ENCODE assay signal across 14 cellular contexts in genomic region chr4:97500423-97500822, GRCh38.
DNase-seq lines count a peak whose midpoint lies in the region; ATAC-seq, FAIRE-seq and TF ChIP-seq lines count a peak whose summit lies in the region.
"Had no signal": no experiment of that assay in that cellular context is flagged by ENCODE, and none has a peak within 500 bp of the region (broad histone marks: within the 10 kb centered on the region; RNA-seq: fewer than 3 reads in every experiment).

No MANE protein-coding gene starts in this region.

- no peaks in the 10 kb centered on the region for H3K36me3 ChIP-seq in GM12878 (ENCODE audit: control insufficient read depth in 2 of 2, insufficient read depth in 2 of 2, low read length in 1 of 2)
- no peaks in the 10 kb centered on the region for H3K36me3 ChIP-seq in sigmoid colon
- H3K36me3 ChIP-seq: breast epithelium, esophagus muscularis mucosa, tibial nerve had no signal

- no TSS peak for BruUV-seq in GM12878 (replicated peaks; lab: Mats Ljungman, UMichigan)

- 19% methylated on average over 2 of the region's 2 CpGs for WGBS in GM12878 (ENCODE audit: insufficient coverage, insufficient replicate concordance, low lambda C conversion rate, missing lambda C conversion rate)
- WGBS in sigmoid colon, 2 donors, result 92 to 93% methylated on average over 2 of the region's 2 CpGs

- H3K27me3 ChIP-seq in GM12878 (replicated peaks in 1 of 2; ENCODE audit: control insufficient read depth in 2 of 2, insufficient read depth in 2 of 2, low read length in 1 of 2) (no peaks in the 10 kb centered on the region), sigmoid colon (no peaks in the 10 kb centered on the region)
- H3K27me3 ChIP-seq: breast epithelium, esophagus muscularis mucosa, tibial nerve had no signal

- TF ChIP-seq CTCF in GM12878 (IDR thresholded peaks at IDR 0.05 in 2 of 3, conservative IDR thresholded peaks at IDR 0.05 in 1 of 3; ENCODE audit: control insufficient read depth in 2 of 3, extremely low read depth in 1 of 3, insufficient read depth in 1 of 3, low read depth in 3 of 3, low read length in 3 of 3), result no peak
- no peak for TF ChIP-seq CTCF in sigmoid colon (IDR thresholded peaks at IDR 0.05)

- TF ChIP-seq RAD21 in GM12878 (IDR thresholded peaks at IDR 0.05; ENCODE audit: insufficient read depth, low read depth, low read length), result no peak

- RAD21 ChIA-PET in GM12878 (lab: Charles Lee; ENCODE audit: unreplicated experiment), result no interaction called here

- H3K4me3 ChIP-seq in GM12878 (no peak overlapping the region), sigmoid colon (no peak overlapping the region)
- H3K4me3 ChIP-seq: breast epithelium, esophagus muscularis mucosa, tibial nerve had no signal

- H3K4me1 ChIP-seq in GM12878 (ENCODE audit: control insufficient read depth, insufficient read depth, low read length), result no peaks in the 10 kb centered on the region
- no peaks in the 10 kb centered on the region for H3K4me1 ChIP-seq in sigmoid colon
- H3K4me1 ChIP-seq: breast epithelium, esophagus muscularis mucosa had no signal

- peak; percentile 57 for FAIRE-seq in GM19239 (lab: Jason Lieb, UNC)
- FAIRE-seq in GM12878 (lab: Jason Lieb, UNC), result no peak

- H3K27ac ChIP-seq in GM12878 (ENCODE audit: control insufficient read depth, insufficient read depth), result no peak overlapping the region
- H3K27ac ChIP-seq in sigmoid colon, result no peak overlapping the region
- H3K27ac ChIP-seq: breast epithelium, esophagus muscularis mucosa, RWPE1, tibial nerve had no signal

- TF ChIP-seq EP300 in GM12878 (IDR thresholded peaks at IDR 0.05; ENCODE audit: borderline replicate concordance in 1 of 2, control insufficient read depth in 1 of 2, low read depth in 2 of 2, low read length in 2 of 2) (no peak), sigmoid colon (IDR thresholded peaks at IDR 0.05) (no peak)

- intact Hi-C loops in GM12878 (cut with micrococcal nuclease; ENCODE audit: unreplicated experiment), result no loop called here
- intact Hi-C loops in sigmoid colon (cut with DNase I), result no loop called here
- intact Hi-C loops in posterior cingulate gyrus (cut with DNase I), result no loop called here

- peak; percentile 0 for DNase-seq in GM19239 (ENCODE audit: insufficient read length, low spot score)
- peak; percentile 23 for DNase-seq in GM12878 (ENCODE audit: low read depth, low spot score)
- DNase-seq in T1000 (lab: John Stamatoyannopoulos, UW), result no peak
- no peak for DNase-seq in sigmoid colon
- DNase-seq in posterior cingulate gyrus, result no peak
- DNase-seq in activated CD4-positive, alpha-beta T cell treated with anti-CD3 and anti-CD28 coated beads for 48 hours, result no peak
- DNase-seq: NCI-H2081 had no signal

- POLR2A ChIA-PET in GM12878 (lab: Charles Lee), result no interaction called here

- no peak overlapping the region for H3K9ac ChIP-seq in GM12878 (ENCODE audit: control insufficient read depth, insufficient read depth, low read length)

- CTCF ChIA-PET in GM12878 (lab: Yijun Ruan, JAX), result no interaction called here

- SMC1A ChIA-PET in GM12878 (lab: Charles Lee; ENCODE audit: uncharacterized antibody, unreplicated experiment), result interaction anchor here (0.6 to 1.1 kb wide), 2 partner anchors 10 to 89 kb away, joined by 3 read pairs; no protein-coding TSS in a partner anchor

- H2AFZ ChIP-seq in GM12878 (ENCODE audit: control insufficient read depth, low read depth, low read length), result no peak overlapping the region

- H3K79me2 ChIP-seq in GM12878 (ENCODE audit: control insufficient read depth, insufficient read depth, low read length), result no peaks in the 10 kb centered on the region

- in situ Hi-C loops in GM12878 (cut with MboI), result no loop called here

- no peaks in the 10 kb centered on the region for H3K9me3 ChIP-seq in GM12878 (replicated peaks; ENCODE audit: control insufficient read depth, insufficient read depth, low read length)
- no peaks in the 10 kb centered on the region for H3K9me3 ChIP-seq in sigmoid colon
- H3K9me3 ChIP-seq: breast epithelium, esophagus muscularis mucosa, tibial nerve had no signal

- TF ChIP-seq POLR2A in GM12878 (IDR thresholded peaks at IDR 0.05; ENCODE audit: low read depth, low read length) (no peak), sigmoid colon (IDR thresholded peaks at IDR 0.05) (no peak)

- ATAC-seq in GM21786 (IDR thresholded peaks at IDR 0.05; ENCODE audit: unreplicated experiment) (peak; percentile 99), HG03159 (IDR thresholded peaks at IDR 0.05; ENCODE audit: unreplicated experiment) (peak; percentile 100), GM12878 (peak; percentile 97)
- ATAC-seq: sciatic nerve had no signal

- no peaks in the 10 kb centered on the region for H4K20me1 ChIP-seq in GM12878 (ENCODE audit: control insufficient read depth, insufficient read depth)

- H3K4me2 ChIP-seq in GM12878 (ENCODE audit: control insufficient read depth, insufficient read depth), result no peak overlapping the region

TF ChIP-seq in GM12878, 131 proteins besides CTCF, POLR2A, EP300 and RAD21 (continues in another document):
- TF ChIP-seq TCF3 (IDR thresholded peaks at IDR 0.05; ENCODE audit: borderline replicate concordance, insufficient read depth, low read depth, low read length) (no peak), BMI1 (IDR thresholded peaks at IDR 0.05; ENCODE audit: borderline replicate concordance) (no peak), RELA (IDR thresholded peaks at IDR 0.05; ENCODE audit: borderline replicate concordance, partially characterized antibody) (no peak), ZZZ3 (IDR thresholded peaks at IDR 0.05; ENCODE audit: control insufficient read depth, insufficient read length, low read depth) (no peak), SMAD5 (IDR thresholded peaks at IDR 0.05; ENCODE audit: low read depth) (no peak), IKZF2 (IDR thresholded peaks at IDR 0.05) (peak in 1 of 2 experiments; percentile 29; a peak in 1 of 4 replicates), NR2F1 (conservative IDR thresholded peaks at IDR 0.05) (no peak), ATF3 (IDR thresholded peaks at IDR 0.05; ENCODE audit: borderline replicate concordance, extremely low read depth, low read depth, low read length) (no peak), TCF12 (IDR thresholded peaks at IDR 0.05; ENCODE audit: low read depth, low read length) (no peak), MEF2A (IDR thresholded peaks at IDR 0.05; ENCODE audit: insufficient read depth, low read depth, low read length) (no peak), NBN (IDR thresholded peaks at IDR 0.05) (no peak), SKIL (IDR thresholded peaks at IDR 0.05; ENCODE audit: low read depth, poor library complexity, severe bottlenecking) (no peak), SP1 (IDR thresholded peaks at IDR 0.05; ENCODE audit: low read depth, low read length) (no peak), BCLAF1 (IDR thresholded peaks at IDR 0.05) (no peak), PML (IDR thresholded peaks at IDR 0.05; ENCODE audit: low read length) (no peak), SMAD1 (IDR thresholded peaks at IDR 0.05; ENCODE audit: low read depth, partially characterized antibody) (no peak), PKNOX1 (IDR thresholded peaks at IDR 0.05) (peak; percentile 11; the same call in 1 of the 2 replicates), BRCA1 (IDR thresholded peaks at IDR 0.05; ENCODE audit: low read depth, low read length) (no peak)

Comparison
In these comparisons a context has a peak if more than half of its experiments do, and no peak if none do; other contexts are left out.
1. DNase-seq: peak in GM19239 (single experiment) and GM12878 (single experiment); none in T1000 (single experiment), sigmoid colon (single experiment), posterior cingulate gyrus (0 of 10) and activated CD4-positive, alpha-beta T cell treated with anti-CD3 and anti-CD28 coated beads for 48 hours (single experiment).
2. Peak in every context shown above with its lines, with median percentiles within 50 percentile points of each other: ATAC-seq.